8 cellular contexts compared by ENCODE assay signal in genomic region chr16:80824623-80825364, GRCh38. TPM values are rescaled to one million over a fixed set of nuclear protein-coding genes. Genes with fewer than 3 reads are reported as not detected.
DNase-seq lines count a peak whose midpoint lies in the region; ATAC-seq, FAIRE-seq and TF ChIP-seq lines count a peak whose summit lies in the region.

No MANE protein-coding gene starts in this region.

- H3K27ac ChIP-seq in SK-N-SH (ENCODE audit: low read depth in 2 of 2, low read length in 1 of 2) = no peak overlapping the region
- no peak overlapping the region for H3K27ac ChIP-seq in pancreas

- H3K9me2 ChIP-seq in SK-N-SH = no peaks in the 10 kb centered on the region

- H2AFZ ChIP-seq in SK-N-SH (ENCODE audit: low read depth) = no peak overlapping the region

- POLR2A ChIA-PET in SK-N-SH (lab: Yijun Ruan, JAX) = no interaction called here

- TF ChIP-seq EP300 in SK-N-SH (IDR thresholded peaks at IDR 0.05; ENCODE audit: borderline replicate concordance in 1 of 2, low read depth in 1 of 2, low read length in 1 of 2) = no peak

- TF ChIP-seq CTCF in SK-N-SH (IDR thresholded peaks at IDR 0.05) (peak; percentile 84), pancreas (IDR thresholded peaks at IDR 0.05) (peak; percentile 53 to 64 (median 60))

- H3K4me1 ChIP-seq in SK-N-SH (ENCODE audit: control insufficient read depth in 1 of 2, insufficient read depth in 2 of 2, low read depth in 1 of 2, low read length in 1 of 2) = no peaks in the 10 kb centered on the region
- H3K4me1 ChIP-seq in pancreas = peaks cover 0 to 5% (median 3%) of the 10 kb centered on the region in 3 donors

- no peak for FAIRE-seq in HTR-8/SVneo (lab: Jason Lieb, UNC)
- peak; percentile 86 for FAIRE-seq in endometrium (lab: Jason Lieb, UNC)
- peak; percentile 91 for FAIRE-seq in pancreas (lab: Jason Lieb, UNC)

- CTCF ChIA-PET in SK-N-SH (lab: Yijun Ruan, JAX) = interaction anchor here (0.6 to 2.2 kb wide), 19 partner anchors 8 to 142 kb away, joined by 3 to 26 read pairs (median 3); partner anchors contain the start of gene CDYL2

- intact Hi-C loops in pancreas (cut with DNase I) = no loop called here
- intact Hi-C loops in posterior cingulate gyrus (cut with DNase I) = loop anchor here (10.0 kb wide), 1 partner anchor 300 kb away; no protein-coding TSS in a partner anchor

- peak; percentile 38 for DNase-seq in SK-N-SH
- DNase-seq in HTR-8/SVneo (ENCODE audit: insufficient read length, low spot score) = peak; percentile 51
- DNase-seq in SKM-1 (lab: John Stamatoyannopoulos, UW; ENCODE audit: unreplicated experiment) = peak; percentile 63
- peak in 1 of 6 donors; percentile 29 for DNase-seq in pancreas
- no peak for DNase-seq in posterior cingulate gyrus

- no peaks in the 10 kb centered on the region for H3K79me2 ChIP-seq in SK-N-SH (ENCODE audit: insufficient read depth)

- H3K4me3 ChIP-seq in SK-N-SH (ENCODE audit: low read depth in 2 of 2, low read length in 1 of 2) = no peak overlapping the region; a peak in 1 of 4 replicates
- no peak overlapping the region for H3K4me3 ChIP-seq in pancreas

- no peak overlapping the region for H3K4me2 ChIP-seq in SK-N-SH

- 16% methylated on average over 5 of the region's 5 CpGs for WGBS in SK-N-SH (ENCODE audit: low lambda C conversion rate)
- 22 to 26% methylated on average over 5 of the region's 5 CpGs for WGBS in pancreas, 2 donors

- no peaks in the 10 kb centered on the region for H4K20me1 ChIP-seq in SK-N-SH (ENCODE audit: insufficient read depth)

- peak; percentile 60 for TF ChIP-seq RAD21 in SK-N-SH (IDR thresholded peaks at IDR 0.05; ENCODE audit: low read length)

- H3K27me3 ChIP-seq in SK-N-SH (ENCODE audit: insufficient read depth) (no peaks in the 10 kb centered on the region; the same call in 1 of the 2 replicates), pancreas (no peaks in the 10 kb centered on the region)

- ATAC-seq in SK-N-SH treated with all-trans-retinoic acid at 6 μM for 48 hours (no peak), pancreas (peak in 3 of 4 donors; percentile 65 to 72 (median 69)), HG03175 (IDR thresholded peaks at IDR 0.05; ENCODE audit: unreplicated experiment) (no peak)

- H3K9me3 ChIP-seq in SK-N-SH = peaks cover 5% of the 10 kb centered on the region; the same call in 1 of the 2 replicates
- H3K9me3 ChIP-seq in pancreas = no peaks in the 10 kb centered on the region

- no peaks in the 10 kb centered on the region for H3F3A ChIP-seq in SK-N-SH (replicated peaks; ENCODE audit: insufficient read depth)

- no peaks in the 10 kb centered on the region for H3K36me3 ChIP-seq in SK-N-SH (replicated peaks in 1 of 2; ENCODE audit: control insufficient read depth in 1 of 2, insufficient read depth in 2 of 2, low read length in 1 of 2)
- no peaks in the 10 kb centered on the region for H3K36me3 ChIP-seq in pancreas

- no peak overlapping the region for H3K9ac ChIP-seq in SK-N-SH

TF ChIP-seq in SK-N-SH, 30 proteins besides CTCF, POLR2A, EP300 and RAD21:
- peak; percentile 18; the same call in 1 of the 2 replicates for TF ChIP-seq SMC3 (IDR thresholded peaks at IDR 0.05; ENCODE audit: low read depth, low read length)
- no peak for TF ChIP-seq NRF1 (IDR thresholded peaks at IDR 0.05; ENCODE audit: low read depth, low read length)
- TF ChIP-seq MXI1 (IDR thresholded peaks at IDR 0.05; ENCODE audit: low read depth, low read length) = no peak

TF ChIP-seq in SK-N-SH treated with all-trans-retinoic acid at 6 μM for 48 hours, 23 proteins besides CTCF, POLR2A, EP300 and RAD21:
- TF ChIP-seq POU6F1 (CRISPR knock-in tag; IDR thresholded peaks at IDR 0.05; ENCODE audit: borderline replicate concordance, low read depth) = no peak
- TF ChIP-seq CREB5 (CRISPR knock-in tag; IDR thresholded peaks at IDR 0.05; ENCODE audit: low read depth) = no peak
- TF ChIP-seq TCF4 (CRISPR knock-in tag; IDR thresholded peaks at IDR 0.05; ENCODE audit: borderline replicate concordance) = no peak
- TF ChIP-seq OSR1 (CRISPR knock-in tag; IDR thresholded peaks at IDR 0.05) = no peak

RNA-seq across cellular contexts. Expression of gene CDYL2, which starts 20.4 kb away (rescaled TPM):
- polyA plus RNA-seq in SK-N-SH (2012; rRNA removed) (0.03 and 0.05 TPM in 2 replicates), pancreas (1 to 10 TPM in 1 of 2 donors, under 1 TPM in 1; 0.61 to 1.1 TPM)
- polyA plus RNA-seq in SK-N-SH (2012; cell fraction: cytosol; rRNA removed) = 0.07 and 0.08 TPM in 2 replicates
- 0.19 and 0.35 TPM in 2 replicates for polyA plus RNA-seq in SK-N-SH (2012; cell fraction: nucleus; rRNA removed)
- 1 to 10 TPM; 2.3 to 7.1 (median 4.6) TPM for total RNA-seq in pancreas

Comparison
In these comparisons a context has a peak if more than half of its experiments do, and no peak if none do; other contexts are left out.
1. DNase-seq: peak in SK-N-SH (single experiment), HTR-8/SVneo (single experiment) and SKM-1 (single experiment); none in posterior cingulate gyrus (0 of 10).
2. ATAC-seq: peak in pancreas (3 of 4); none in SK-N-SH treated with all-trans-retinoic acid at 6 μM for 48 hours (single experiment) and HG03175 (single experiment).